ENCODE assay signal across 1 cellular context in genomic region chr19:6971366-6971765, GRCh38.
TF ChIP-seq lines count a peak whose summit lies in the region.

No MANE protein-coding gene starts in this region.

TF ChIP-seq in GM23338, 12 proteins besides CTCF, POLR2A, EP300 and RAD21 (continued from another document):
- TF ChIP-seq ZNF462 (CRISPR knock-in tag; IDR thresholded peaks at IDR 0.05): no peak
- no peak for TF ChIP-seq ZNF114 (CRISPR knock-in tag; IDR thresholded peaks at IDR 0.05)
- no peak for TF ChIP-seq REST (IDR thresholded peaks at IDR 0.05; ENCODE audit: unreplicated experiment)
- TF ChIP-seq JUNB (IDR thresholded peaks at IDR 0.05; ENCODE audit: unreplicated experiment): no peak
- no peak for TF ChIP-seq POLR2AphosphoS5 (IDR thresholded peaks at IDR 0.05; ENCODE audit: low read depth)
